1 cellular context compared by ENCODE assay signal in the genomic region with DNA sequence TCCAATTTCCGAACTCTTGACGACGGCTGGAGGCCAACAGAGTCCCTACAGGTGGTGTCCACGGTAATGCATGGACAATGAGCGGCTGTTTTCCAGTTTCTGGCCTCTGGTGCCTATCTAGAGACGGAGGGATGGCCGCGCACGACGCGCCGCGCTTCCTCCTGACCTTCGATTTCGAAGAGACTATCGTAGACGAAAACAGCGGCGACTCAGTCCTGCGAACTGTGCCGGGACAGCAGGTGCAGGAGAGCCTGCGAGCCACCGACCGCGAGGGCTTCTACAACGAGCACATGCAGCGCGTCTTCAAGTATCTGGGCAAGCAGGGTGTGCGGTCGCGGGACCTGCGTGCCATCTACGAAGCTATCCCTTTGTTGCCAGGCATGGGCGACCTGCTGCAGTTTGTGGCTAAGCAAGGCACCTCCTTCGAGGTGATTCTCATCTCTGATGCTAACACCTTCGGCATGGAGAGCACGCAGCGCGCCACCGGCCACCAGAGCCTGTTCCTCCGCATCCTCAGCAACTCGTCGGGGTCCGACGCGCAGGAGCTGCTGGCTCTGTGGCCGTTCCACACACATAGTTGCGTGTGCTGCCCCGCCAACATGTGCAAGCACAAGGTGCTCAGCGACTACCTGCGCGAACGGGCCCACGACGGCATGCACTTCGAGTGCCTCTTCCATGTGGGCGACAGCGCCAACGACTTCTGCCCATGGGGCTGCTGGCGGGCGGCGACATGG.
TF ChIP-seq lines count a peak whose summit lies in the region.

No MANE protein-coding gene starts in this region.

TF ChIP-seq in GM23338, 12 proteins besides CTCF, POLR2A, EP300 and RAD21:
- TF ChIP-seq, protein P1, sequence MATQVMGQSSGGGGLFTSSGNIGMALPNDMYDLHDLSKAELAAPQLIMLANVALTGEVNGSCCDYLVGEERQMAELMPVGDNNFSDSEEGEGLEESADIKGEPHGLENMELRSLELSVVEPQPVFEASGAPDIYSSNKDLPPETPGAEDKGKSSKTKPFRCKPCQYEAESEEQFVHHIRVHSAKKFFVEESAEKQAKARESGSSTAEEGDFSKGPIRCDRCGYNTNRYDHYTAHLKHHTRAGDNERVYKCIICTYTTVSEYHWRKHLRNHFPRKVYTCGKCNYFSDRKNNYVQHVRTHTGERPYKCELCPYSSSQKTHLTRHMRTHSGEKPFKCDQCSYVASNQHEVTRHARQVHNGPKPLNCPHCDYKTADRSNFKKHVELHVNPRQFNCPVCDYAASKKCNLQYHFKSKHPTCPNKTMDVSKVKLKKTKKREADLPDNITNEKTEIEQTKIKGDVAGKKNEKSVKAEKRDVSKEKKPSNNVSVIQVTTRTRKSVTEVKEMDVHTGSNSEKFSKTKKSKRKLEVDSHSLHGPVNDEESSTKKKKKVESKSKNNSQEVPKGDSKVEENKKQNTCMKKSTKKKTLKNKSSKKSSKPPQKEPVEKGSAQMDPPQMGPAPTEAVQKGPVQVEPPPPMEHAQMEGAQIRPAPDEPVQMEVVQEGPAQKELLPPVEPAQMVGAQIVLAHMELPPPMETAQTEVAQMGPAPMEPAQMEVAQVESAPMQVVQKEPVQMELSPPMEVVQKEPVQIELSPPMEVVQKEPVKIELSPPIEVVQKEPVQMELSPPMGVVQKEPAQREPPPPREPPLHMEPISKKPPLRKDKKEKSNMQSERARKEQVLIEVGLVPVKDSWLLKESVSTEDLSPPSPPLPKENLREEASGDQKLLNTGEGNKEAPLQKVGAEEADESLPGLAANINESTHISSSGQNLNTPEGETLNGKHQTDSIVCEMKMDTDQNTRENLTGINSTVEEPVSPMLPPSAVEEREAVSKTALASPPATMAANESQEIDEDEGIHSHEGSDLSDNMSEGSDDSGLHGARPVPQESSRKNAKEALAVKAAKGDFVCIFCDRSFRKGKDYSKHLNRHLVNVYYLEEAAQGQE (IDR thresholded peaks at IDR 0.05; ENCODE audit: unreplicated experiment) = no peak
- TF ChIP-seq STAT1 (IDR thresholded peaks at IDR 0.05; ENCODE audit: unreplicated experiment) (no peak), POLR2AphosphoS5 (IDR thresholded peaks at IDR 0.05; ENCODE audit: low read depth) (no peak), CREB1 (CRISPR knock-in tag; IDR thresholded peaks at IDR 0.05; ENCODE audit: low read depth) (no peak), ZNF331 (CRISPR knock-in tag; IDR thresholded peaks at IDR 0.05; ENCODE audit: low read depth) (no peak), JUNB (IDR thresholded peaks at IDR 0.05; ENCODE audit: unreplicated experiment) (no peak), ZNF114 (CRISPR knock-in tag; IDR thresholded peaks at IDR 0.05) (no peak), EZH2phosphoT487 (IDR thresholded peaks at IDR 0.05; ENCODE audit: unreplicated experiment) (no peak)
- TF ChIP-seq, protein P2, sequence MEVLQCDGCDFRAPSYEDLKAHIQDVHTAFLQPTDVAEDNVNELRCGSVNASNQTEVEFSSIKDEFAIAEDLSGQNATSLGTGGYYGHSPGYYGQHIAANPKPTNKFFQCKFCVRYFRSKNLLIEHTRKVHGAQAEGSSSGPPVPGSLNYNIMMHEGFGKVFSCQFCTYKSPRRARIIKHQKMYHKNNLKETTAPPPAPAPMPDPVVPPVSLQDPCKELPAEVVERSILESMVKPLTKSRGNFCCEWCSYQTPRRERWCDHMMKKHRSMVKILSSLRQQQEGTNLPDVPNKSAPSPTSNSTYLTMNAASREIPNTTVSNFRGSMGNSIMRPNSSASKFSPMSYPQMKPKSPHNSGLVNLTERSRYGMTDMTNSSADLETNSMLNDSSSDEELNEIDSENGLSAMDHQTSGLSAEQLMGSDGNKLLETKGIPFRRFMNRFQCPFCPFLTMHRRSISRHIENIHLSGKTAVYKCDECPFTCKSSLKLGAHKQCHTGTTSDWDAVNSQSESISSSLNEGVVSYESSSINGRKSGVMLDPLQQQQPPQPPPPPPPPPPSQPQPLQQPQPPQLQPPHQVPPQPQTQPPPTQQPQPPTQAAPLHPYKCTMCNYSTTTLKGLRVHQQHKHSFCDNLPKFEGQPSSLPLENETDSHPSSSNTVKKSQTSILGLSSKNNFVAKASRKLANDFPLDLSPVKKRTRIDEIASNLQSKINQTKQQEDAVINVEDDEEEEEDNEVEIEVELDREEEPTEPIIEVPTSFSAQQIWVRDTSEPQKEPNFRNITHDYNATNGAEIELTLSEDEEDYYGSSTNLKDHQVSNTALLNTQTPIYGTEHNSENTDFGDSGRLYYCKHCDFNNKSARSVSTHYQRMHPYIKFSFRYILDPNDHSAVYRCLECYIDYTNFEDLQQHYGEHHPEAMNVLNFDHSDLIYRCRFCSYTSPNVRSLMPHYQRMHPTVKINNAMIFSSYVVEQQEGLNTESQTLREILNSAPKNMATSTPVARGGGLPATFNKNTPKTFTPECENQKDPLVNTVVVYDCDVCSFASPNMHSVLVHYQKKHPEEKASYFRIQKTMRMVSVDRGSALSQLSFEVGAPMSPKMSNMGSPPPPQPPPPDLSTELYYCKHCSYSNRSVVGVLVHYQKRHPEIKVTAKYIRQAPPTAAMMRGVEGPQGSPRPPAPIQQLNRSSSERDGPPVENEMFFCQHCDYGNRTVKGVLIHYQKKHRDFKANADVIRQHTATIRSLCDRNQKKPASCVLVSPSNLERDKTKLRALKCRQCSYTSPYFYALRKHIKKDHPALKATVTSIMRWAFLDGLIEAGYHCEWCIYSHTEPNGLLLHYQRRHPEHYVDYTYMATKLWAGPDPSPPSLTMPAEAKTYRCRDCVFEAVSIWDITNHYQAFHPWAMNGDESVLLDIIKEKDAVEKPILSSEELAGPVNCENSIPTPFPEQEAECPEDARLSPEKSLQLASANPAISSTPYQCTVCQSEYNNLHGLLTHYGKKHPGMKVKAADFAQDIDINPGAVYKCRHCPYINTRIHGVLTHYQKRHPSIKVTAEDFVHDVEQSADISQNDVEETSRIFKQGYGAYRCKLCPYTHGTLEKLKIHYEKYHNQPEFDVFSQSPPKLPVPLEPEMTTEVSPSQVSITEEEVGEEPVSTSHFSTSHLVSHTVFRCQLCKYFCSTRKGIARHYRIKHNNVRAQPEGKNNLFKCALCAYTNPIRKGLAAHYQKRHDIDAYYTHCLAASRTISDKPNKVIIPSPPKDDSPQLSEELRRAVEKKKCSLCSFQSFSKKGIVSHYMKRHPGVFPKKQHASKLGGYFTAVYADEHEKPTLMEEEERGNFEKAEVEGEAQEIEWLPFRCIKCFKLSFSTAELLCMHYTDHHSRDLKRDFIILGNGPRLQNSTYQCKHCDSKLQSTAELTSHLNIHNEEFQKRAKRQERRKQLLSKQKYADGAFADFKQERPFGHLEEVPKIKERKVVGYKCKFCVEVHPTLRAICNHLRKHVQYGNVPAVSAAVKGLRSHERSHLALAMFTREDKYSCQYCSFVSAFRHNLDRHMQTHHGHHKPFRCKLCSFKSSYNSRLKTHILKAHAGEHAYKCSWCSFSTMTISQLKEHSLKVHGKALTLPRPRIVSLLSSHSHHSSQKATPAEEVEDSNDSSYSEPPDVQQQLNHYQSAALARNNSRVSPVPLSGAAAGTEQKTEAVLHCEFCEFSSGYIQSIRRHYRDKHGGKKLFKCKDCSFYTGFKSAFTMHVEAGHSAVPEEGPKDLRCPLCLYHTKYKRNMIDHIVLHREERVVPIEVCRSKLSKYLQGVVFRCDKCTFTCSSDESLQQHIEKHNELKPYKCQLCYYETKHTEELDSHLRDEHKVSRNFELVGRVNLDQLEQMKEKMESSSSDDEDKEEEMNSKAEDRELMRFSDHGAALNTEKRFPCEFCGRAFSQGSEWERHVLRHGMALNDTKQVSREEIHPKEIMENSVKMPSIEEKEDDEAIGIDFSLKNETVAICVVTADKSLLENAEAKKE (CRISPR knock-in tag; IDR thresholded peaks at IDR 0.05) = no peak
- TF ChIP-seq, protein P3, sequence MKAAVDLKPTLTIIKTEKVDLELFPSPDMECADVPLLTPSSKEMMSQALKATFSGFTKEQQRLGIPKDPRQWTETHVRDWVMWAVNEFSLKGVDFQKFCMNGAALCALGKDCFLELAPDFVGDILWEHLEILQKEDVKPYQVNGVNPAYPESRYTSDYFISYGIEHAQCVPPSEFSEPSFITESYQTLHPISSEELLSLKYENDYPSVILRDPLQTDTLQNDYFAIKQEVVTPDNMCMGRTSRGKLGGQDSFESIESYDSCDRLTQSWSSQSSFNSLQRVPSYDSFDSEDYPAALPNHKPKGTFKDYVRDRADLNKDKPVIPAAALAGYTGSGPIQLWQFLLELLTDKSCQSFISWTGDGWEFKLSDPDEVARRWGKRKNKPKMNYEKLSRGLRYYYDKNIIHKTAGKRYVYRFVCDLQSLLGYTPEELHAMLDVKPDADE (IDR thresholded peaks at IDR 0.05) = no peak
TF ChIP-seq in GM23338: peak in this region for 0.
